In genomic region chr10:22630229-22631174, GRCh38 we compare ENCODE assay signal across 8 cellular contexts.
DNase-seq lines count a peak whose midpoint lies in the region; ATAC-seq and TF ChIP-seq lines count a peak whose summit lies in the region.

No MANE protein-coding gene starts in this region.

- H2BK15ac ChIP-seq in neuronal stem cell (ENCODE audit: low read length), result no peak overlapping the region

- H2AFZ ChIP-seq in neuronal stem cell (ENCODE audit: low read length), result no peak overlapping the region

- ATAC-seq in GM21528 (IDR thresholded peaks at IDR 0.05; ENCODE audit: low FRiP score, unreplicated experiment) (peak; percentile 82), right cardiac atrium (peak; percentile 48 to 57)

- intact Hi-C loops in right cardiac atrium (cut with DNase I), result no loop called here

- no peak overlapping the region for H3K4me2 ChIP-seq in neuronal stem cell (ENCODE audit: insufficient read depth, low read length, poor library complexity, severe bottlenecking)

- H3K4me1 ChIP-seq in right cardiac atrium (ENCODE audit: control insufficient read depth, insufficient read depth, low read length) (peaks cover 16% of the 10 kb centered on the region), neuronal stem cell (ENCODE audit: control insufficient read depth in 2 of 2, insufficient read depth in 1 of 2, low read depth in 1 of 2, low read length in 2 of 2) (peaks cover 4 to 20% of the 10 kb centered on the region in 2 donors)

- H3K27me3 ChIP-seq in right cardiac atrium (ENCODE audit: control insufficient read depth, insufficient read depth) (no peaks in the 10 kb centered on the region), neuronal stem cell (ENCODE audit: control insufficient read depth in 3 of 3, insufficient read depth in 3 of 3, low read depth in 1 of 3, low read length in 3 of 3) (no peaks in the 10 kb centered on the region)

- peak overlapping the region; percentile 64 for H3K4me3 Mint-ChIP-seq in activated naive CD4-positive, alpha-beta T cell treated with anti-CD3 and anti-CD28 coated beads, Interleukin-2, amount 50 U/mL, for 24 hours

- no peak overlapping the region for H3K23ac ChIP-seq in neuronal stem cell (ENCODE audit: low read depth, low read length, poor library complexity)

- no peak overlapping the region for H3K4ac ChIP-seq in neuronal stem cell (ENCODE audit: low read length)

- no peak overlapping the region for H3K14ac ChIP-seq in neuronal stem cell (ENCODE audit: low read length)

- DNase-seq in HPDE6-E6E7 (ENCODE audit: extremely low spot score) (peak; percentile 1), right cardiac atrium (no peak), superior temporal gyrus (ENCODE audit: extremely low spot score) (peak; percentile 71), neuronal stem cell (ENCODE audit: low spot score) (no peak), SHP77 (lab: John Stamatoyannopoulos, UW) (no peak)

- H3K9me3 Mint-ChIP-seq in activated naive CD4-positive, alpha-beta T cell treated with anti-CD3 and anti-CD28 coated beads, Interleukin-2, amount 50 U/mL, for 24 hours, result no peaks in the 10 kb centered on the region

- H3K9me3 ChIP-seq in right cardiac atrium (ENCODE audit: control insufficient read depth, low read length) (no peaks in the 10 kb centered on the region), neuronal stem cell (replicated peaks in 1 of 2; ENCODE audit: control insufficient read depth in 2 of 2, insufficient read depth in 1 of 2, low read depth in 1 of 2, low read length in 2 of 2) (no peaks in the 10 kb centered on the region)

- H3K4me1 Mint-ChIP-seq in activated naive CD4-positive, alpha-beta T cell treated with anti-CD3 and anti-CD28 coated beads, Interleukin-2, amount 50 U/mL, for 24 hours, result peaks cover 99% of the 10 kb centered on the region

- H3K4me3 ChIP-seq in GM12875 (ENCODE audit: low read depth, low read length), result peak overlapping the region; percentile 17
- H3K4me3 ChIP-seq in right cardiac atrium (ENCODE audit: low read length), result no peak overlapping the region
- H3K4me3 ChIP-seq in neuronal stem cell (ENCODE audit: low read length in 2 of 2), result no peak overlapping the region

- no peak overlapping the region for H4K91ac ChIP-seq in neuronal stem cell (ENCODE audit: low read depth, low read length, poor library complexity)

- H3K27ac Mint-ChIP-seq in activated naive CD4-positive, alpha-beta T cell treated with anti-CD3 and anti-CD28 coated beads, Interleukin-2, amount 50 U/mL, for 24 hours, result peak overlapping the region; percentile 95

- H3K36me3 Mint-ChIP-seq in activated naive CD4-positive, alpha-beta T cell treated with anti-CD3 and anti-CD28 coated beads, Interleukin-2, amount 50 U/mL, for 24 hours, result peaks cover 14% of the 10 kb centered on the region

- H2BK120ac ChIP-seq in neuronal stem cell (ENCODE audit: low read depth, low read length), result no peak overlapping the region

- 76% methylated on average over 7 of the region's 7 CpGs for WGBS in right cardiac atrium
- WGBS in neuronal stem cell (ENCODE audit: extremely low coverage in 2 of 2, insufficient read length in 2 of 2, insufficient replicate concordance in 1 of 2), 2 donors, result no CpG with 5 or more reads among the region's 7 CpGs

- no peaks in the 10 kb centered on the region for H3K36me3 ChIP-seq in neuronal stem cell (replicated peaks in 1 of 2; ENCODE audit: control insufficient read depth in 2 of 2, insufficient read depth in 2 of 2, low read length in 2 of 2)

- H3K27ac ChIP-seq in right cardiac atrium (ENCODE audit: low read length), result peak overlapping the region; percentile 33
- H3K27ac ChIP-seq in neuronal stem cell (replicated peaks; ENCODE audit: low read length), result no peak overlapping the region

- no peaks in the 10 kb centered on the region for H3K27me3 Mint-ChIP-seq in activated naive CD4-positive, alpha-beta T cell treated with anti-CD3 and anti-CD28 coated beads, Interleukin-2, amount 50 U/mL, for 24 hours

- no peak overlapping the region for H4K8ac ChIP-seq in neuronal stem cell (ENCODE audit: low read depth, low read length)

- no peak overlapping the region for H3K18ac ChIP-seq in neuronal stem cell (ENCODE audit: low read length)

- H2BK12ac ChIP-seq in neuronal stem cell (ENCODE audit: low read length), result no peak overlapping the region

- no peak overlapping the region for H3K9ac ChIP-seq in neuronal stem cell (ENCODE audit: low read depth, low read length, poor library complexity)

- H3K79me1 ChIP-seq in neuronal stem cell (ENCODE audit: low read depth, low read length), result no peaks in the 10 kb centered on the region

- no peak overlapping the region for H2BK5ac ChIP-seq in neuronal stem cell (ENCODE audit: low read length)

- H2AK5ac ChIP-seq in neuronal stem cell (ENCODE audit: low read depth, low read length), result no peak overlapping the region

- TF ChIP-seq CTCF in GM12875 (IDR thresholded peaks at IDR 0.05; ENCODE audit: borderline replicate concordance, insufficient read depth, low read depth, low read length), result no peak

Comparison
In these comparisons a context has a peak if more than half of its experiments do, and no peak if none do; other contexts are left out.
1. DNase-seq: peak in HPDE6-E6E7 (single experiment) and superior temporal gyrus (single experiment); none in right cardiac atrium (0 of 3), neuronal stem cell (single experiment) and SHP77 (0 of 2).